ENCODE assay signal across 35 cellular contexts in genomic region chr5:87110721-87111120, GRCh38.
"Had no signal": no experiment of that assay in that cellular context is flagged by ENCODE, and none has a peak within 500 bp of the region (broad histone marks: within the 10 kb centered on the region; RNA-seq: fewer than 3 reads in every experiment).

No MANE protein-coding gene starts in this region.

- H3K4me3 Mint-ChIP-seq: activated B cell treated with CpG ODN at 0.5 μM for 24 hours; activated CD4-positive, alpha-beta memory T cell treated with anti-CD3 and anti-CD28 coated beads for 36 hours; activated CD4-positive, alpha-beta T cell treated with anti-CD3 and anti-CD28 coated beads, Interleukin-2, amount 10 ng/mL, durations not matched to agents 24 days and 14 days; activated CD8-positive, alpha-beta T cell treated with anti-CD3 and anti-CD28 coated beads for 36 hours; activated naive CD4-positive, alpha-beta T cell treated with anti-CD3 and anti-CD28 coated beads, Interleukin-2, amount 10 ng/mL, durations not matched to agents 7 days and 5 days; activated naive CD4-positive, alpha-beta T cell treated with anti-CD3 and anti-CD28 coated beads, Interleukin-2, amount 50 U/mL, for 24 hours; activated naive CD8-positive, alpha-beta T cell; activated naive CD8-positive, alpha-beta T cell treated with anti-CD3 and anti-CD28 coated beads, Interleukin-2, amount 10 ng/mL, durations not matched to agents 7 days and 5 days; activated naive CD8-positive, alpha-beta T cell treated with anti-CD3 and anti-CD28 coated beads, Interleukin-2, amount 50 U/mL, for 24 hours; activated T-cell treated with anti-CD3 and anti-CD28 coated beads, Interleukin-2, amount 50 U/mL, for 24 hours; central memory CD8-positive, alpha-beta T cell; T-helper 1 cell treated with Interleukin-12 subunit alpha and Interleukin-12 subunit beta and Interleukin-4 antibody, amounts not matched to agents 30 μg/mL and 1 μg/mL, for 36 hours; T-helper 2 cell treated with Interferon-gamma antibody and Interleukin-4, amounts not matched to agents 5 μg/mL and 100 μg/mL, for 36 hours had no signal

- H3K4me1 ChIP-seq: body of pancreas, breast epithelium had no signal

- DNase-seq: activated B cell treated with CpG ODN at 0.5 μM for 24 hours; activated CD4-positive, alpha-beta memory T cell treated with anti-CD3 and anti-CD28 coated beads for 36 hours; activated CD4-positive, alpha-beta T cell treated with anti-CD3 and anti-CD28 coated beads for 4 hours; activated CD4-positive, alpha-beta T cell treated with anti-CD3 and anti-CD28 coated beads, Interleukin-2, amount 10 ng/mL, durations not matched to agents 24 days and 14 days; activated CD4-positive, alpha-beta T cell treated with anti-CD3 and anti-CD28 coated beads, Interleukin-2, amount 50 U/mL, for 1 hour; activated CD4-positive, alpha-beta T cell treated with anti-CD3 and anti-CD28 coated beads, Interleukin-2, amount 50 U/mL, for 4 hours; activated CD4-positive, CD25-positive, alpha-beta regulatory T cell treated with anti-CD3 and anti-CD28 coated beads, Interleukin-2, amount 50 U/mL, for 72 hours; activated CD8-positive, alpha-beta memory T cell treated with anti-CD3 and anti-CD28 coated beads, Interleukin-2, amount 50 U/mL, for 4 hours; activated CD8-positive, alpha-beta T cell treated with anti-CD3 and anti-CD28 coated beads for 36 hours; activated effector memory CD4-positive, alpha-beta T cell treated with Interleukin-2 at 50 U/mL for 16 hours; activated gamma-delta T cell; activated naive CD4-positive, alpha-beta T cell treated with anti-CD3 and anti-CD28 coated beads, Interleukin-2, amount 10 ng/mL, durations not matched to agents 7 days and 5 days; activated naive CD4-positive, alpha-beta T cell treated with Interleukin-2 at 50 U/mL for 16 hours; activated naive CD8-positive, alpha-beta T cell treated with anti-CD3 and anti-CD28 coated beads, Interleukin-2, amount 10 ng/mL, durations not matched to agents 7 days and 5 days; activated naive CD8-positive, alpha-beta T cell treated with anti-CD3 and anti-CD28 coated beads, Interleukin-2, amount 50 U/mL, for 24 hours; activated T-cell treated with anti-CD3 and anti-CD28 coated beads, Interleukin-2, amount 50 U/mL, for 24 hours; activated T-cell treated with anti-CD3 and anti-CD28 coated beads, Interleukin-2, amount 50 U/mL, for 48 hours; amniotic stem cell; aorta; body of pancreas; brain microvascular endothelial cell; caudate nucleus; cerebellar nuclear complex; T-helper 1 cell; T-helper 2 cell; T-helper 9 cell had no signal

- H3K27ac ChIP-seq: body of pancreas, brain microvascular endothelial cell, breast epithelium, cardiac muscle cell, VCaP had no signal

- H3K27me3 Mint-ChIP-seq: activated B cell treated with CpG ODN at 0.5 μM for 24 hours; activated CD4-positive, alpha-beta memory T cell treated with anti-CD3 and anti-CD28 coated beads for 36 hours; activated CD4-positive, alpha-beta T cell treated with anti-CD3 and anti-CD28 coated beads, Interleukin-2, amount 10 ng/mL, durations not matched to agents 24 days and 14 days; activated CD8-positive, alpha-beta T cell treated with anti-CD3 and anti-CD28 coated beads for 36 hours; activated naive CD4-positive, alpha-beta T cell treated with anti-CD3 and anti-CD28 coated beads, Interleukin-2, amount 50 U/mL, for 24 hours; activated naive CD8-positive, alpha-beta T cell; activated naive CD8-positive, alpha-beta T cell treated with anti-CD3 and anti-CD28 coated beads, Interleukin-2, amount 10 ng/mL, durations not matched to agents 7 days and 5 days; activated naive CD8-positive, alpha-beta T cell treated with anti-CD3 and anti-CD28 coated beads, Interleukin-2, amount 50 U/mL, for 24 hours; activated T-cell treated with anti-CD3 and anti-CD28 coated beads, Interleukin-2, amount 50 U/mL, for 24 hours; central memory CD8-positive, alpha-beta T cell had no signal

- H3K36me3 Mint-ChIP-seq: activated CD4-positive, alpha-beta memory T cell treated with anti-CD3 and anti-CD28 coated beads for 36 hours; activated naive CD4-positive, alpha-beta T cell treated with anti-CD3 and anti-CD28 coated beads, Interleukin-2, amount 10 ng/mL, durations not matched to agents 7 days and 5 days; activated naive CD8-positive, alpha-beta T cell had no signal

- H3K9me3 ChIP-seq: body of pancreas, breast epithelium had no signal

- H3K4me1 Mint-ChIP-seq: central memory CD8-positive, alpha-beta T cell had no signal

- H3K36me3 ChIP-seq: brain microvascular endothelial cell, breast epithelium, cardiac muscle cell had no signal

- H3K9me3 Mint-ChIP-seq: activated B cell treated with CpG ODN at 0.5 μM for 24 hours; activated CD8-positive, alpha-beta T cell treated with anti-CD3 and anti-CD28 coated beads for 36 hours; activated naive CD4-positive, alpha-beta T cell treated with anti-CD3 and anti-CD28 coated beads, Interleukin-2, amount 50 U/mL, for 24 hours; activated T-cell treated with anti-CD3 and anti-CD28 coated beads, Interleukin-2, amount 50 U/mL, for 24 hours; central memory CD8-positive, alpha-beta T cell had no signal

- H3K27me3 ChIP-seq: body of pancreas, brain microvascular endothelial cell, breast epithelium, cardiac muscle cell had no signal

- H3K4me3 ChIP-seq: body of pancreas, breast epithelium, cardiac muscle cell had no signal

- H3K27ac Mint-ChIP-seq: activated B cell treated with CpG ODN at 0.5 μM for 24 hours; activated CD4-positive, alpha-beta memory T cell treated with anti-CD3 and anti-CD28 coated beads for 36 hours; activated CD4-positive, alpha-beta T cell treated with anti-CD3 and anti-CD28 coated beads, Interleukin-2, amount 10 ng/mL, durations not matched to agents 24 days and 14 days; activated CD8-positive, alpha-beta T cell treated with anti-CD3 and anti-CD28 coated beads for 36 hours; activated naive CD4-positive, alpha-beta T cell treated with anti-CD3 and anti-CD28 coated beads, Interleukin-2, amount 50 U/mL, for 24 hours; activated naive CD8-positive, alpha-beta T cell; activated naive CD8-positive, alpha-beta T cell treated with anti-CD3 and anti-CD28 coated beads, Interleukin-2, amount 10 ng/mL, durations not matched to agents 7 days and 5 days; activated naive CD8-positive, alpha-beta T cell treated with anti-CD3 and anti-CD28 coated beads, Interleukin-2, amount 50 U/mL, for 24 hours; activated T-cell treated with anti-CD3 and anti-CD28 coated beads, Interleukin-2, amount 50 U/mL, for 24 hours; activated T-helper 2 cell treated with anti-CD3 and anti-CD28 coated beads, Interferon-gamma antibody, Interleukin-2, Interleukin-4, amounts not matched to agents 10 μg/mL and 5 μg/mL and 100 μg/mL, durations not matched to agents 14 hours and 24 hours and 36 hours; T-helper 1 cell treated with Interleukin-12 subunit alpha and Interleukin-12 subunit beta and Interleukin-4 antibody, amounts not matched to agents 30 μg/mL and 1 μg/mL, for 36 hours; T-helper 2 cell treated with Interferon-gamma antibody and Interleukin-4, amounts not matched to agents 5 μg/mL and 100 μg/mL, for 36 hours had no signal

- ATAC-seq: activated CD8-positive, alpha-beta T cell treated with anti-CD3 and anti-CD28 coated beads for 36 hours; activated naive CD8-positive, alpha-beta T cell treated with anti-CD3 and anti-CD28 coated beads, Interleukin-2, amount 50 U/mL, for 24 hours; body of pancreas had no signal
